In the genomic region with DNA sequence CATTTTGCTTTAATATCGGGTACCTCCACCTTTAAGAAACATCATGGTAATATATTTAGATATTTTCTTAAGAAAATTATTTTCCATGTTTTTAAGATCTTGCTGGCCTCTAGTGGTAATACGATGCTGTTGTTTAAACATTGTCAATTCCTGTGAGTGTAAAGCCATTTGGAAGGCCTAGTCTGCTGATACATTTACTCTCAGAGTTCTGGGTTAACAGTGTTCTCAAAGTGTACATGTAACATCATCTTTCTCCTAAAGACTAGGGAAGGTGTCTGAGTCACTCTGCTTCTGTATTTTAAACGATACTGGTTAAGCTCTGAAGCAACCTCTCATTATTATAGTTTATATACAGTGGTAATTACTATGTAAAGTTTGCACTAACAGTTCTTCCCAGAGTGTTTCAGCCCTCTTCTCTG, we compare ENCODE assay signal across 9 cellular contexts.
A peak's percentile ranks its signal among the peaks of the same experiment; 100 is the strongest.
DNase-seq lines count a peak whose midpoint lies in the region; ATAC-seq and TF ChIP-seq lines count a peak whose summit lies in the region.
"Had no signal": no experiment of that assay in that cellular context is flagged by ENCODE, and none has a peak within 500 bp of the region (broad histone marks: within the 10 kb centered on the region; RNA-seq: fewer than 3 reads in every experiment).

No MANE protein-coding gene starts in this region.

- no peaks in the 10 kb centered on the region for H3K4me1 ChIP-seq in Karpas-422 (ENCODE audit: low read length)
- no peaks in the 10 kb centered on the region for H3K4me1 ChIP-seq in BE2C

- H3K4me2 ChIP-seq in Karpas-422 (ENCODE audit: low read depth, low read length, poor library complexity, severe bottlenecking): no peak overlapping the region

- DNase-seq in RPMI7951 (ENCODE audit: low read depth): peak; percentile 60
- DNase-seq in fibroblast of the conjunctiva (ENCODE audit: low read depth): peak; percentile 67
- DNase-seq in smooth muscle cell of the brain vasculature (ENCODE audit: low read depth, low spot score): peak; percentile 40
- DNase-seq in Karpas-422: no peak
- no peak for DNase-seq in mesenteric fat pad (ENCODE audit: low spot score)
- DNase-seq in BE2C: no peak

- no peak overlapping the region for H3K9ac ChIP-seq in Karpas-422 (ENCODE audit: low read length)

- ATAC-seq in HG02884 (IDR thresholded peaks at IDR 0.05; ENCODE audit: unreplicated experiment) (peak; percentile 52), HG02588 (IDR thresholded peaks at IDR 0.05; ENCODE audit: unreplicated experiment) (no peak)

- no peaks in the 10 kb centered on the region for H4K20me1 ChIP-seq in Karpas-422 (ENCODE audit: insufficient read depth, low read depth, low read length)

- H3K9me2 ChIP-seq in Karpas-422 (replicated peaks; ENCODE audit: insufficient read depth, low read length): no peaks in the 10 kb centered on the region

- no peak overlapping the region for H2AFZ ChIP-seq in Karpas-422 (ENCODE audit: low read length)

- no peak overlapping the region for H3K4me3 ChIP-seq in Karpas-422 (ENCODE audit: low read length)
- H3K4me3 ChIP-seq in BE2C (ENCODE audit: low read depth, low read length): no peak overlapping the region
- H3K4me3 ChIP-seq: skin epidermis had no signal

- H3K27me3 ChIP-seq in Karpas-422 (ENCODE audit: low read length) (no peaks in the 10 kb centered on the region), BE2C (no peaks in the 10 kb centered on the region)

- H3K9me3 ChIP-seq in Karpas-422 (ENCODE audit: low read length) (no peaks in the 10 kb centered on the region), BE2C (no peaks in the 10 kb centered on the region)

- H3K36me3 ChIP-seq in Karpas-422 (ENCODE audit: insufficient read depth, low read length) (no peaks in the 10 kb centered on the region), BE2C (no peaks in the 10 kb centered on the region)

- TF ChIP-seq CTCF in BE2C (IDR thresholded peaks at IDR 0.05; ENCODE audit: low read depth, low read length): no peak

- H3K27ac ChIP-seq in Karpas-422 (ENCODE audit: low read length): no peak overlapping the region

- no peaks in the 10 kb centered on the region for H3K79me2 ChIP-seq in Karpas-422 (ENCODE audit: low read length)

Comparison
In these comparisons a context has a peak if more than half of its experiments do, and no peak if none do; other contexts are left out.
1. DNase-seq: peak in RPMI7951 (single experiment), fibroblast of the conjunctiva (single experiment) and smooth muscle cell of the brain vasculature (single experiment); none in Karpas-422 (single experiment), mesenteric fat pad (single experiment) and BE2C (single experiment).